ENCODE assay signal across 2 cellular contexts in genomic region chr11:126063510-126063858, GRCh38.
TF ChIP-seq lines count a peak whose summit lies in the region.

No MANE protein-coding gene starts in this region.

TF ChIP-seq in HCT116, 20 proteins besides CTCF, POLR2A, EP300 and RAD21 (continued from another document):
- no peak for TF ChIP-seq ZFX (IDR thresholded peaks at IDR 0.05)
- no peak for TF ChIP-seq EZH2 (IDR thresholded peaks at IDR 0.05)
- TF ChIP-seq ELF1 (IDR thresholded peaks at IDR 0.05; ENCODE audit: borderline replicate concordance, low read depth) = no peak
TF ChIP-seq in HCT116: peak in this region for 0.

TF ChIP-seq in WTC11, 78 proteins besides CTCF, POLR2A, EP300 and RAD21 (continued from another document):
- TF ChIP-seq ZNF512 (CRISPR knock-in tag; IDR thresholded peaks at IDR 0.05; ENCODE audit: borderline replicate concordance) = no peak
- TF ChIP-seq ZNF425 (CRISPR knock-in tag; conservative IDR thresholded peaks at IDR 0.05) = no peak
- TF ChIP-seq E2F5 (CRISPR knock-in tag; IDR thresholded peaks at IDR 0.05) = no peak
- no peak for TF ChIP-seq EMX1 (CRISPR knock-in tag; IDR thresholded peaks at IDR 0.05)
- no peak for TF ChIP-seq HMGXB4 (CRISPR knock-in tag; IDR thresholded peaks at IDR 0.05)
- TF ChIP-seq ZNF219 (CRISPR knock-in tag; IDR thresholded peaks at IDR 0.05; ENCODE audit: borderline replicate concordance) = no peak
- TF ChIP-seq ZBTB21 (CRISPR knock-in tag; IDR thresholded peaks at IDR 0.05; ENCODE audit: borderline replicate concordance) = no peak
- TF ChIP-seq NR2C2 (CRISPR knock-in tag; IDR thresholded peaks at IDR 0.05) = no peak
- no peak for TF ChIP-seq ZNF532 (CRISPR knock-in tag; IDR thresholded peaks at IDR 0.05; ENCODE audit: borderline replicate concordance)
- no peak for TF ChIP-seq JAZF1 (CRISPR knock-in tag; IDR thresholded peaks at IDR 0.05)
- TF ChIP-seq CBFB (CRISPR knock-in tag; IDR thresholded peaks at IDR 0.05; ENCODE audit: low read depth) = no peak
- no peak for TF ChIP-seq MLX (CRISPR knock-in tag; IDR thresholded peaks at IDR 0.05)
- no peak for TF ChIP-seq ZBTB43 (CRISPR knock-in tag; IDR thresholded peaks at IDR 0.05)
